Comparison of ENCODE assay signal across 6 cellular contexts in the genomic region with DNA sequence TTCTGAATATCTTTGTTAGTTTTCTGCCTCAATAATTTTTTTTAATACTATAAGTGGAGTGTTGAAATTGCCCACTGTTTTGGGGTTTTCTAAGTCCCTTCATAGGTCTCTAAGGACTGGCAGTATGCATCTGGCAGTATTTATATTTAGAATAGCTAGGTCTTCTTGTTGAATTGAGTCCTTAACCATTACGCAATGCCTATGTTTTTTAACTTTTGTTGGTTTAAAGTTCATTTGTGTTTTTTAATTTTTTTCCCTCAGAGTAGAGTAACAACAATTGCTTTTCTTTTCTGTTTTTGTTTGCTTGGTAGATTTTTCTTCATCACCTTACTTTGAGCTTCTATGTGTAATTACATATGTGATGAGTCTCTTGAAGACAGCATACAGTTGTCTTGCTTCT.
"Had no signal": no experiment of that assay in that cellular context is flagged by ENCODE, and none has a peak within 500 bp of the region (broad histone marks: within the 10 kb centered on the region; RNA-seq: fewer than 3 reads in every experiment).

No MANE protein-coding gene starts in this region.

- H3K4me2 ChIP-seq: KMS-11 had no signal

- DNase-seq: KBM-7, KG1 had no signal

- FAIRE-seq: HTR-8/SVneo, K562 had no signal

- H3K4me3 ChIP-seq: K562 had no signal

- H3K9ac ChIP-seq: KMS-11 had no signal

- ATAC-seq: K562 had no signal

- H3K27ac ChIP-seq: HL-60, KMS-11 had no signal
